ENCODE assay signal across 26 cellular contexts in genomic region chr6:34970962-34971361, GRCh38.
DNase-seq lines count a peak whose midpoint lies in the region; ATAC-seq, FAIRE-seq and TF ChIP-seq lines count a peak whose summit lies in the region.
"Had no signal": no experiment of that assay in that cellular context is flagged by ENCODE, and none has a peak within 500 bp of the region (broad histone marks: within the 10 kb centered on the region; RNA-seq: fewer than 3 reads in every experiment).

No MANE protein-coding gene starts in this region.

- H3K4me2 ChIP-seq in GM23248 (ENCODE audit: unreplicated experiment), result no peak overlapping the region
- no peak overlapping the region for H3K4me2 ChIP-seq in astrocyte (ENCODE audit: low read length)
- no peak overlapping the region for H3K4me2 ChIP-seq in smooth muscle cell

- DNase-seq in GM23248, result peak; percentile 64
- peak; percentile 31 for DNase-seq in astrocyte (ENCODE audit: low read depth)
- peak; percentile 69 for DNase-seq in fibroblast of the aortic adventitia (ENCODE audit: low read depth)
- no peak for DNase-seq in smooth muscle cell (lab: John Stamatoyannopoulos, UW; ENCODE audit: unreplicated experiment)
- no peak for DNase-seq in activated CD8-positive, alpha-beta T cell treated with anti-CD3 and anti-CD28 coated beads, Interleukin-2, amount 10 ng/mL, durations not matched to agents 7 days and 5 days
- DNase-seq: activated CD4-positive, alpha-beta T cell treated with anti-CD3 and anti-CD28 coated beads for 48 hours; activated naive CD4-positive, alpha-beta T cell treated with Interleukin-2 at 50 U/mL for 16 hours; activated T-cell treated with anti-CD3 and anti-CD28 coated beads, Interleukin-2, amount 50 U/mL, for 4 hours; amygdala; dermis blood vessel endothelial cell; DMS153; foreskin melanocyte; H7; mesendoderm; NCI-H1048; NCI-H2029; NCI-H2227 treated with DMSO at 0.1 percent for 48 hours; NCI-H748 treated with DMSO at 0.1 percent for 48 hours; nucleus accumbens; RPMI8226; T-helper 17 cell had no signal

- CTCF ChIA-PET in activated CD8-positive, alpha-beta T cell treated with anti-CD3 and anti-CD28 coated beads, Interleukin-2, amount 10 ng/mL, durations not matched to agents 7 days and 5 days (lab: Charles Lee), result interaction anchor here (1.9 to 3.2 kb wide), 2 partner anchors 16 to 270 kb away, joined by 4 to 13 read pairs; no protein-coding TSS in a partner anchor

- H3K9me3 ChIP-seq in GM23248 (ENCODE audit: low read depth) (no peaks in the 10 kb centered on the region), astrocyte (ENCODE audit: insufficient read depth, low read depth, low read length) (no peaks in the 10 kb centered on the region), smooth muscle cell (replicated peaks; ENCODE audit: low read depth) (no peaks in the 10 kb centered on the region)
- H3K9me3 ChIP-seq: vagina had no signal

- no peaks in the 10 kb centered on the region for H3K36me3 ChIP-seq in GM23248 (ENCODE audit: low read depth)
- no peaks in the 10 kb centered on the region for H3K36me3 ChIP-seq in astrocyte (ENCODE audit: insufficient read depth, low read length)
- no peaks in the 10 kb centered on the region for H3K36me3 ChIP-seq in smooth muscle cell (ENCODE audit: low read depth)

- TF ChIP-seq CTCF in astrocyte (IDR thresholded peaks at IDR 0.05; ENCODE audit: insufficient read depth, low read depth, low read length) (no peak), fibroblast of the aortic adventitia (IDR thresholded peaks at IDR 0.05; ENCODE audit: insufficient read depth, low read length) (no peak), smooth muscle cell (IDR thresholded peaks at IDR 0.05; ENCODE audit: borderline replicate concordance, insufficient read depth, poor library complexity, severe bottlenecking) (no peak)

- no peak overlapping the region for H3K27ac Mint-ChIP-seq in astrocyte (ENCODE audit: unreplicated experiment)
- no peak overlapping the region for H3K27ac Mint-ChIP-seq in activated CD8-positive, alpha-beta T cell treated with anti-CD3 and anti-CD28 coated beads, Interleukin-2, amount 10 ng/mL, durations not matched to agents 7 days and 5 days
- H3K27ac Mint-ChIP-seq: T-helper 17 cell had no signal

- H3K27ac ChIP-seq in GM23248 (no peak overlapping the region), astrocyte (ENCODE audit: low read depth, low read length) (no peak overlapping the region), smooth muscle cell (ENCODE audit: low read depth) (no peak overlapping the region)
- H3K27ac ChIP-seq: cardiac muscle cell, vagina had no signal

- ATAC-seq in GM18502 (IDR thresholded peaks at IDR 0.05; ENCODE audit: poor library complexity, unreplicated experiment), result no peak
- ATAC-seq in HG03139 (IDR thresholded peaks at IDR 0.05; ENCODE audit: unreplicated experiment), result no peak
- no peak for ATAC-seq in activated CD8-positive, alpha-beta T cell treated with anti-CD3 and anti-CD28 coated beads, Interleukin-2, amount 10 ng/mL, durations not matched to agents 7 days and 5 days
- ATAC-seq: activated T-cell treated with anti-CD3 and anti-CD28 coated beads, Interleukin-2, amount 50 U/mL, for 4 hours; T-helper 17 cell had no signal

- H3K79me2 ChIP-seq in GM23248 (ENCODE audit: insufficient read depth) (no peaks in the 10 kb centered on the region), astrocyte (ENCODE audit: insufficient read depth, low read length) (no peaks in the 10 kb centered on the region), smooth muscle cell (ENCODE audit: low read depth) (peaks cover 4% of the 10 kb centered on the region)

- no peaks in the 10 kb centered on the region for H4K20me1 ChIP-seq in GM23248 (ENCODE audit: insufficient read depth)
- no peaks in the 10 kb centered on the region for H4K20me1 ChIP-seq in astrocyte (ENCODE audit: insufficient read depth, low read length)
- H4K20me1 ChIP-seq in smooth muscle cell (ENCODE audit: low read depth), result peaks cover 25% of the 10 kb centered on the region

- H3K27me3 ChIP-seq in GM23248 (replicated peaks; ENCODE audit: insufficient read depth) (no peaks in the 10 kb centered on the region), astrocyte (ENCODE audit: insufficient read depth, low read length) (no peaks in the 10 kb centered on the region), smooth muscle cell (ENCODE audit: low read depth) (no peaks in the 10 kb centered on the region)
- H3K27me3 ChIP-seq: cardiac muscle cell, vagina had no signal

- H2AFZ ChIP-seq in GM23248 (no peak overlapping the region), astrocyte (ENCODE audit: low read depth, low read length) (no peak overlapping the region), smooth muscle cell (ENCODE audit: low read depth) (no peak overlapping the region)

- H3K27me3 Mint-ChIP-seq in astrocyte (ENCODE audit: low read depth, unreplicated experiment), result no peaks in the 10 kb centered on the region
- peaks cover 2% of the 10 kb centered on the region for H3K27me3 Mint-ChIP-seq in activated CD8-positive, alpha-beta T cell treated with anti-CD3 and anti-CD28 coated beads, Interleukin-2, amount 10 ng/mL, durations not matched to agents 7 days and 5 days (ENCODE audit: low read depth)
- H3K27me3 Mint-ChIP-seq: T-helper 17 cell had no signal

- peaks cover 12% of the 10 kb centered on the region for H3K36me3 Mint-ChIP-seq in astrocyte (ENCODE audit: low read depth, unreplicated experiment)
- H3K36me3 Mint-ChIP-seq in activated CD8-positive, alpha-beta T cell treated with anti-CD3 and anti-CD28 coated beads, Interleukin-2, amount 10 ng/mL, durations not matched to agents 7 days and 5 days (ENCODE audit: low read depth), result no peaks in the 10 kb centered on the region

- peaks cover 9% of the 10 kb centered on the region; the same call in 1 of the 2 replicates for H3F3A ChIP-seq in GM23248 (ENCODE audit: insufficient read depth)
- H3F3A ChIP-seq in smooth muscle cell (ENCODE audit: low read depth), result no peaks in the 10 kb centered on the region

- FAIRE-seq in astrocyte (lab: Jason Lieb, UNC), result no peak

- H3K9me2 ChIP-seq in GM23248 (ENCODE audit: insufficient read depth), result no peaks in the 10 kb centered on the region

- no peaks in the 10 kb centered on the region for H3K9me3 Mint-ChIP-seq in astrocyte (ENCODE audit: unreplicated experiment)
- no peaks in the 10 kb centered on the region for H3K9me3 Mint-ChIP-seq in activated CD8-positive, alpha-beta T cell treated with anti-CD3 and anti-CD28 coated beads, Interleukin-2, amount 10 ng/mL, durations not matched to agents 7 days and 5 days (ENCODE audit: insufficient read depth)
- H3K9me3 Mint-ChIP-seq: activated T-cell treated with anti-CD3 and anti-CD28 coated beads, Interleukin-2, amount 50 U/mL, for 4 hours had no signal

- no peak overlapping the region for H3K4me3 Mint-ChIP-seq in astrocyte (ENCODE audit: unreplicated experiment)
- H3K4me3 Mint-ChIP-seq in activated CD8-positive, alpha-beta T cell treated with anti-CD3 and anti-CD28 coated beads, Interleukin-2, amount 10 ng/mL, durations not matched to agents 7 days and 5 days, result no peak overlapping the region
- H3K4me3 Mint-ChIP-seq: activated T-cell treated with anti-CD3 and anti-CD28 coated beads, Interleukin-2, amount 50 U/mL, for 4 hours; T-helper 17 cell had no signal

- H3K4me3 ChIP-seq in GM23248, result no peak overlapping the region
- no peak overlapping the region for H3K4me3 ChIP-seq in astrocyte (ENCODE audit: insufficient read depth, low read depth, low read length)
- H3K4me3 ChIP-seq in fibroblast of the aortic adventitia (ENCODE audit: low read depth, low read length), result no peak overlapping the region
- H3K4me3 ChIP-seq in smooth muscle cell, result no peak overlapping the region
- H3K4me3 ChIP-seq: cardiac muscle cell, skin epidermis, vagina had no signal

- peaks cover 3% of the 10 kb centered on the region for H3K4me1 Mint-ChIP-seq in astrocyte (ENCODE audit: low read depth, unreplicated experiment)
- H3K4me1 Mint-ChIP-seq in activated CD8-positive, alpha-beta T cell treated with anti-CD3 and anti-CD28 coated beads, Interleukin-2, amount 10 ng/mL, durations not matched to agents 7 days and 5 days (ENCODE audit: low read depth), result peaks cover 9% of the 10 kb centered on the region
- H3K4me1 Mint-ChIP-seq: T-helper 17 cell had no signal

- in situ Hi-C loops in GM23248 (cut with MboI), result no loop called here

- POLR2A ChIA-PET in activated CD8-positive, alpha-beta T cell treated with anti-CD3 and anti-CD28 coated beads, Interleukin-2, amount 10 ng/mL, durations not matched to agents 7 days and 5 days (lab: Charles Lee), result interaction anchor here (0.6 kb wide), 1 partner anchor 127 kb away, joined by 5 read pairs; no protein-coding TSS in a partner anchor

- WGBS in GM23248 (ENCODE audit: low coverage in 1 of 2, low lambda C conversion rate in 2 of 2, missing lambda C conversion rate in 2 of 2), 2 experiments, result 49 to 55% methylated on average over 2 of the region's 2 CpGs
- 100% methylated on average over 2 of the region's 2 CpGs for WGBS in smooth muscle cell (ENCODE audit: low lambda C conversion rate)

- H3K9ac ChIP-seq in GM23248 (no peak overlapping the region), astrocyte (ENCODE audit: low read length) (no peak overlapping the region), smooth muscle cell (ENCODE audit: low read depth) (no peak overlapping the region)

- H3K4me1 ChIP-seq in GM23248 (ENCODE audit: insufficient read depth) (peaks cover 9% of the 10 kb centered on the region; the same call in 1 of the 2 replicates), astrocyte (ENCODE audit: insufficient read depth, low read length) (no peaks in the 10 kb centered on the region), smooth muscle cell (ENCODE audit: low read depth) (no peaks in the 10 kb centered on the region)

Comparison
In these comparisons a context has a peak if more than half of its experiments do, and no peak if none do; other contexts are left out.
1. DNase-seq: peak in GM23248 (single experiment), astrocyte (single experiment) and fibroblast of the aortic adventitia (single experiment); none in smooth muscle cell (single experiment) and activated CD8-positive, alpha-beta T cell treated with anti-CD3 and anti-CD28 coated beads, Interleukin-2, amount 10 ng/mL, durations not matched to agents 7 days and 5 days (single experiment).